Comparison of ENCODE assay signal across 8 cellular contexts in the genomic region with DNA sequence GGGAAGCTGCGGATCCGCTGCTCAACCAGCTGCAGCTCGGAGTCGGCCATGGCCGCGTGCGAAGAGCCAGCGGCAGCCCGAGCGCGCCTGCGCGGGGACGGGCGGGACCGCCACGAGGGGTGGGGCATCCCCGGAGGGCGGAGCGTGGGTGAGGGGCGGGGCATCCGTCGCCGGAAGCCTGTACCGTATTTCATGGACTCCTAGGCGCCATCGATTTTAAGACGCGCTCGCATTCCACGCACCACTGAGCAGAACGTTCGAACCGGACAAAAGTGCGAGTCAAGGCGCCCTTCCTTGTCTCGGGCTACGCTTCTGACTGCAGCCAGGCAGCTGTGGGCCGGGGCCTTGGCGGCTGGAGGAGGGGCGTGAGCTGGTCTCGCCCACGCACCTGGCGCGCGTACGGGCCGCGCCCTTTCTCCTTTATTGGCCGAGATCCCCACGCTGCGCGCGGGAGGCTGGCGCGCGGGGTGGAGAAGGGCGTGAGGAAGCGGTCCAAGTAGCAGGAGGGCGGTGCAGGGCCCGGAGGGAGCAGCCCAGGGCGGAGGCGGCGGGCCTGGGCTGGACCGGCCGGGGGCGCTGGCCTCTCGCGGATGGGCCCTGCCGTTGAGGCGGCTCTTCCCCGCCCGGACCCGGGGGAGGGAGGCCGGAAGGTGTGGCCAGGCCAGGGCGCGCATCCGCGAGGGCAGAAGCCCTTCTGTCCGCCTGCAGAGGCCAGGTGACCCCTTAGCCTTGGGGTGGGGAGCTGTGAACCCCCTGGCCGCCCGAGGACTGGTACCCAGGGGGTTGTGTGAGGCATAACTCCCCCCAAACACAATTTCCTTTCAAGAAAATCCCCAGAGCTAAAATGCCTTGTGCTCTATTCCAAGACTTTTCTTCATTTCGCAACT. TPM values are rescaled to one million over a fixed set of nuclear protein-coding genes. Genes with fewer than 3 reads are reported as not detected.
A peak's percentile ranks its signal among the peaks of the same experiment; 100 is the strongest.
DNase-seq lines count a peak whose midpoint lies in the region; ATAC-seq and TF ChIP-seq lines count a peak whose summit lies in the region.

A gene with protein sequence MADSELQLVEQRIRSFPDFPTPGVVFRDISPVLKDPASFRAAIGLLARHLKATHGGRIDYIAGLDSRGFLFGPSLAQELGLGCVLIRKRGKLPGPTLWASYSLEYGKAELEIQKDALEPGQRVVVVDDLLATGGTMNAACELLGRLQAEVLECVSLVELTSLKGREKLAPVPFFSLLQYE (minus strand): TSS at position 79 of the 887 bp plus-strand sequence. CDS start 29 bp downstream, at position 50.

- H3K4me3 Mint-ChIP-seq in activated T-cell treated with anti-CD3 and anti-CD28 coated beads, Interleukin-2, amount 50 U/mL, for 24 hours = peak within 1 kb of the TSS; percentile 93

- peak; percentile 54 for ATAC-seq in GM21717 (IDR thresholded peaks at IDR 0.05; ENCODE audit: unreplicated experiment)
- ATAC-seq in PC-3 = peak; percentile 64

- H3K27me3 Mint-ChIP-seq in activated T-cell treated with anti-CD3 and anti-CD28 coated beads, Interleukin-2, amount 50 U/mL, for 24 hours = no peaks in the 10 kb centered on the region

- H3K4me1 Mint-ChIP-seq in activated T-cell treated with anti-CD3 and anti-CD28 coated beads, Interleukin-2, amount 50 U/mL, for 24 hours (ENCODE audit: low read depth) = peaks cover 33% of the 10 kb centered on the region

- CTCF ChIA-PET in PC-3 (lab: Charles Lee) = interaction anchor here (1.0 to 1.8 kb wide), 3 partner anchors 28 to 46 kb away, joined by 3 to 5 read pairs (median 3); a partner anchor contains a TSS

- no peaks in the 10 kb centered on the region for H4K20me1 ChIP-seq in PC-3 (ENCODE audit: low read length)

- peak within 1 kb of the TSS; percentile 98 for H3K27ac Mint-ChIP-seq in activated T-cell treated with anti-CD3 and anti-CD28 coated beads, Interleukin-2, amount 50 U/mL, for 24 hours

- H3K36me3 ChIP-seq in PC-3 (ENCODE audit: low read depth, low read length) (0 out of 2 replicates have a peak, but pooled peaks cover 6% of the 10 kb centered on the region), esophagus (ENCODE audit: control insufficient read depth in 2 of 2, insufficient read depth in 2 of 2, low read length in 1 of 2) (peaks cover 0 to 24% of the 10 kb centered on the region in 2 donors), muscle layer of colon (ENCODE audit: insufficient read depth, low read length) (no peaks in the 10 kb centered on the region)

- H3K9me2 ChIP-seq in PC-3 (replicated peaks; ENCODE audit: low read length) = no peaks in the 10 kb centered on the region

- H3F3A ChIP-seq in PC-3 (ENCODE audit: low read length, unreplicated experiment) = no peaks in the 10 kb centered on the region

- H3K9ac ChIP-seq in PC-3 (ENCODE audit: low read length) (peak within 1 kb of the TSS; percentile 95), muscle layer of colon (ENCODE audit: low read length) (peak within 1 kb of the TSS; percentile 24)

- peaks cover 43% of the 10 kb centered on the region for H3K36me3 Mint-ChIP-seq in activated T-cell treated with anti-CD3 and anti-CD28 coated beads, Interleukin-2, amount 50 U/mL, for 24 hours (ENCODE audit: low read depth)

- H3K27ac ChIP-seq in PC-3 (ENCODE audit: low read length) (peak within 1 kb of the TSS; percentile 73), esophagus (ENCODE audit: low read depth in 2 of 2, low read length in 1 of 2) (peak within 1 kb of the TSS; percentile 86 to 95), muscle layer of colon (ENCODE audit: low read depth, low read length) (peak within 1 kb of the TSS; percentile 89)

- no peak; the same call in 1 of the 2 replicates for TF ChIP-seq CTCF in PC-3 (conservative IDR thresholded peaks at IDR 0.05; ENCODE audit: low read depth, low read length)

- no TSS peak for BruUV-seq in PC-3 (replicated peaks; lab: Mats Ljungman, UMichigan)

- peak within 1 kb of the TSS; percentile 76 for H3K4me3 ChIP-seq in PC-3 (ENCODE audit: low read length)
- peak within 1 kb of the TSS; percentile 57 to 83 for H3K4me3 ChIP-seq in esophagus (ENCODE audit: low read depth in 1 of 2, low read length in 2 of 2)
- H3K4me3 ChIP-seq in muscle layer of colon (ENCODE audit: low read depth in 1 of 2, low read length in 2 of 2) = peak within 1 kb of the TSS; percentile 75 to 77

- 0 to 1% methylated on average over 66 to 83 of the region's 83 CpGs for WGBS in esophagus, 2 donors

- peak within 1 kb of the TSS; percentile 93 for H3K4me2 ChIP-seq in PC-3 (ENCODE audit: low read length)

- in situ Hi-C loops in KBM-7 (cut with MboI; ENCODE audit: low pct_unique_long_range_greater_than_20kb, low sequenced_read_pairs) = no loop called here

- no peaks in the 10 kb centered on the region for H3K9me3 ChIP-seq in PC-3 (ENCODE audit: low read length)
- no peaks in the 10 kb centered on the region for H3K9me3 ChIP-seq in esophagus (ENCODE audit: control insufficient read depth in 2 of 2, insufficient read depth in 1 of 2, low read depth in 1 of 2, low read length in 1 of 2)
- no peaks in the 10 kb centered on the region for H3K9me3 ChIP-seq in muscle layer of colon (ENCODE audit: low read length)

- peaks cover 24% of the 10 kb centered on the region for H3K79me2 ChIP-seq in PC-3 (ENCODE audit: low read length)

- H3K9me3 Mint-ChIP-seq in activated T-cell treated with anti-CD3 and anti-CD28 coated beads, Interleukin-2, amount 50 U/mL, for 24 hours = no peaks in the 10 kb centered on the region

- H3K4me1 ChIP-seq in PC-3 (ENCODE audit: insufficient read depth, low read length) (peaks cover 10% of the 10 kb centered on the region), esophagus (ENCODE audit: control insufficient read depth in 2 of 2, insufficient read depth in 2 of 2, low read length in 1 of 2) (peaks cover 11 to 27% of the 10 kb centered on the region in 2 donors), muscle layer of colon (ENCODE audit: insufficient read depth, low read length) (peaks cover 13% of the 10 kb centered on the region)

- H2AFZ ChIP-seq in PC-3 (ENCODE audit: low read length) = peak within 1 kb of the TSS; percentile 78

- intact Hi-C loops in PC-3 (cut with micrococcal nuclease) = loop anchor here (10.0 kb wide), 1 partner anchor 353 kb away; no protein-coding TSS in a partner anchor

- peak; percentile 66 for DNase-seq in DMS53 treated with DMSO at 0.1 percent for 48 hours (lab: John Stamatoyannopoulos, UW; ENCODE audit: unreplicated experiment)
- DNase-seq in KBM-7 = peak; percentile 93
- DNase-seq in PC-3 = peak; percentile 88
- peak; percentile 100 for DNase-seq in activated T-cell treated with anti-CD3 and anti-CD28 coated beads, Interleukin-2, amount 50 U/mL, for 24 hours
- peak; percentile 96 for DNase-seq in stimulated activated CD8-positive, alpha-beta memory T cell treated with anti-CD3 and anti-CD28 coated beads, Interleukin-7, amount 100 ng/mL, for 1 hour (ENCODE audit: low read depth in 2 of 2)

- no peaks in the 10 kb centered on the region for H3K27me3 ChIP-seq in PC-3 (ENCODE audit: low read length)
- no peaks in the 10 kb centered on the region for H3K27me3 ChIP-seq in esophagus (ENCODE audit: control insufficient read depth in 1 of 2, insufficient read depth in 2 of 2, low read length in 2 of 2)
- H3K27me3 ChIP-seq in muscle layer of colon (ENCODE audit: control insufficient read depth in 1 of 2, insufficient read depth in 2 of 2, low read length in 2 of 2) = no peaks in the 10 kb centered on the region

- POLR2A ChIA-PET in PC-3 (lab: Charles Lee; ENCODE audit: unreplicated experiment) = interaction anchor here (0.6 kb wide), 2 partner anchors 12 to 20 kb away, joined by 3 to 4 read pairs; no protein-coding TSS in a partner anchor

RNA-seq across cellular contexts. Expression of the gene that starts here (rescaled TPM):
- total RNA-seq in PC-3 (2014; rRNA removed) = 346 and 350 TPM in 2 replicates
- 100 to 1,000 TPM; 137 to 223 TPM for polyA plus RNA-seq in esophagus

Comparison
In these comparisons a context has a peak if more than half of its experiments do, and no peak if none do; other contexts are left out.
1. Peak in every context shown above with its lines: DNase-seq, ATAC-seq, H3K4me3 ChIP-seq and H3K27ac ChIP-seq.